Comparison of ENCODE assay signal across 27 cellular contexts in the genomic region with DNA sequence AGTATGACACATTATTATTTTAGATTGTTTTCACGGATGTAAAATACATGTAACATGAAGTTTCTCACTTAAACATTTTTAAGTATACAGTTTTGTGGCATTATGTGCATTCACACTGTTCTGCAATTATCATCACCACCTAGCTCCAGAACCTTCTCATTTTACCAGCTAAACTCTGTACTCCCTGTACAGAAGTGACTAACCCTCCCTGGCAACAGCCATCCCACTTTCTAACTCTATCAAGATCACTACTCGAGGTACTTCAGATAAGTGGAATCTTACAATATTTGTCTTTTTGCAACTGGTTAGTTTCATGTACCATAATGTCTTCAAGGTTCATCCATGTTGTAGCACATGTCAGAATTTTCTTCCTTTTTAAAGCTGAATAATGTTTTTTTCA.
DNase-seq lines count a peak whose midpoint lies in the region; ATAC-seq and TF ChIP-seq lines count a peak whose summit lies in the region.
"Had no signal": no experiment of that assay in that cellular context is flagged by ENCODE, and none has a peak within 500 bp of the region (broad histone marks: within the 10 kb centered on the region; RNA-seq: fewer than 3 reads in every experiment).

No MANE protein-coding gene starts in this region.

- ATAC-seq in left lung (peak; percentile 56), HG02938 (IDR thresholded peaks at IDR 0.05; ENCODE audit: unreplicated experiment) (no peak)
- ATAC-seq: A549; CD8-positive, alpha-beta T cell had no signal

- no peak overlapping the region for H3K4me3 ChIP-seq in left lung
- H3K4me3 ChIP-seq: A549; BLaER1; BLaER1 treated with 17β-estradiol and CSF1 and Interleukin-3, amounts not matched to agents 10 nM and 100 nM had no signal

- H3K9me3 ChIP-seq in left lung, result no peaks in the 10 kb centered on the region
- H3K9me3 ChIP-seq: A549; BE2C; BLaER1; BLaER1 treated with 17β-estradiol and CSF1 and Interleukin-3, amounts not matched to agents 10 nM and 100 nM; Caco-2 had no signal

- H3K27me3 ChIP-seq in left lung, result no peaks in the 10 kb centered on the region
- H3K27me3 ChIP-seq: BLaER1; BLaER1 treated with 17β-estradiol and CSF1 and Interleukin-3, amounts not matched to agents 10 nM and 100 nM had no signal

- H3K36me3 ChIP-seq in left lung, result no peaks in the 10 kb centered on the region
- H3K36me3 ChIP-seq: BE2C; BLaER1; BLaER1 treated with 17β-estradiol and CSF1 and Interleukin-3, amounts not matched to agents 10 nM and 100 nM had no signal

- no peak for DNase-seq in left lung
- DNase-seq: 8988T; ACHN; AML-193; BE2C; C1 segment of cervical spinal cord; Caco-2; Calu3; CD4-positive, alpha-beta memory T cell; CD4-positive, alpha-beta T cell; CD4-positive, CD25-positive, alpha-beta regulatory T cell; CD8-positive, alpha-beta memory T cell; CD8-positive, alpha-beta T cell; COR-L47; DMS 273 treated with DMSO at 0.1 percent for 48 hours; DMS153; DMS53; DMS79; DMS79 treated with DMSO at 0.1 percent for 48 hours; DND-41; EL had no signal

- H3K4me1 ChIP-seq in left lung, result no peaks in the 10 kb centered on the region
- H3K4me1 ChIP-seq: A549, BE2C, Caco-2 had no signal

- TF ChIP-seq CTCF in left lung (IDR thresholded peaks at IDR 0.05), result no peak

- H3K27ac ChIP-seq in left lung, result no peak overlapping the region
- H3K27ac ChIP-seq: 22Rv1; A549; BLaER1; BLaER1 treated with 17β-estradiol and CSF1 and Interleukin-3, amounts not matched to agents 10 nM and 100 nM; C4-2B had no signal

- intact Hi-C loops in left lung (cut with DNase I), result no loop called here
